In the genomic region with DNA sequence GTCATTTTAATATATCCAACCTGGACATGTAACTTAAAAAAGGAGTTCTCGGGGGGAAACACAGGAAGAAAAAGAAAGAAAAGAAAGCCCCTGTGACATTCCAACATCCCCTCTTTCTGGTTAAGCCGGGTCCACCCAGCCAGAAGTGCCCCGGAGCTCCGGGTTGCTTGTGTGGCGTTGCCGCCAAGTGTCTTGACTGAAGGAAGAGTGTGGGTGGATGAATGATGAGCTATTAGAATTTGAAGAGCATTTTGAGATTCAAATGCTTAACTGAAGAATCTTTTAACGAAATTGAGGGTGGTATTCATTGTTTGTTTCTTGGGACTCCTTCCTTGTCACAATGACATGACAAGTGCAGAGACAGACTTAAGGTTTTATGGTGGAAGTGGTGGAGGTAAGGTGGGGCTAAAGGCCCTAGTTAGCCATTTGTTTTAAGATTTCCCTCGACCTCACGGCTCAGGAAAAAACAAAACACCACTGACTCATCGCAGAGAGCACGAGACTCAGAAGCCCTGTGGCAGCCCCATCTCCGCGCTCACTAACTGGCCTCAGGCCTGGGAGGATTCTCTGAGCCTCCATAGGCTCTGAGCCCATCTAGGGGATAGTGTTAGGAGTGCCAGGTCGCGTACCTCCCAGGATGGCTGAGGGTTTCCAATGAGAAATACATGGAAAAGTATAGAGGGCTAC, we compare ENCODE assay signal across 1 cellular context.
TF ChIP-seq lines count a peak whose summit lies in the region.

No MANE protein-coding gene starts in this region.

TF ChIP-seq in HEK293, 187 proteins besides CTCF, POLR2A, EP300 and RAD21 (continued from another document and continues in another):
- TF ChIP-seq, protein P1, sequence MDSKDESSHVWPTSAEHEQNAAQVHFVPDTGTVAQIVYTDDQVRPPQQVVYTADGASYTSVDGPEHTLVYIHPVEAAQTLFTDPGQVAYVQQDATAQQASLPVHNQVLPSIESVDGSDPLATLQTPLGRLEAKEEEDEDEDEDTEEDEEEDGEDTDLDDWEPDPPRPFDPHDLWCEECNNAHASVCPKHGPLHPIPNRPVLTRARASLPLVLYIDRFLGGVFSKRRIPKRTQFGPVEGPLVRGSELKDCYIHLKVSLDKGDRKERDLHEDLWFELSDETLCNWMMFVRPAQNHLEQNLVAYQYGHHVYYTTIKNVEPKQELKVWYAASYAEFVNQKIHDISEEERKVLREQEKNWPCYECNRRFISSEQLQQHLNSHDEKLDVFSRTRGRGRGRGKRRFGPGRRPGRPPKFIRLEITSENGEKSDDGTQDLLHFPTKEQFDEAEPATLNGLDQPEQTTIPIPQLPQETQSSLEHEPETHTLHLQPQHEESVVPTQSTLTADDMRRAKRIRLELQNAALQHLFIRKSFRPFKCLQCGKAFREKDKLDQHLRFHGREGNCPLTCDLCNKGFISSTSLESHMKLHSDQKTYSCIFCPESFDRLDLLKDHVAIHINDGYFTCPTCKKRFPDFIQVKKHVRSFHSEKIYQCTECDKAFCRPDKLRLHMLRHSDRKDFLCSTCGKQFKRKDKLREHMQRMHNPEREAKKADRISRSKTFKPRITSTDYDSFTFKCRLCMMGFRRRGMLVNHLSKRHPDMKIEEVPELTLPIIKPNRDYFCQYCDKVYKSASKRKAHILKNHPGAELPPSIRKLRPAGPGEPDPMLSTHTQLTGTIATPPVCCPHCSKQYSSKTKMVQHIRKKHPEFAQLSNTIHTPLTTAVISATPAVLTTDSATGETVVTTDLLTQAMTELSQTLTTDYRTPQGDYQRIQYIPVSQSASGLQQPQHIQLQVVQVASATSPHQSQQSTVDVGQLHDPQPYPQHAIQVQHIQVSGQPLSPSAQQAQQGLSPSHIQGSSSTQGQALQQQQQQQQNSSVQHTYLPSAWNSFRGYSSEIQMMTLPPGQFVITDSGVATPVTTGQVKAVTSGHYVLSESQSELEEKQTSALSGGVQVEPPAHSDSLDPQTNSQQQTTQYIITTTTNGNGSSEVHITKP (tag by site-specific recombination; IDR thresholded peaks at IDR 0.05) = no peak
- TF ChIP-seq ZNF121 (tag by site-specific recombination; IDR thresholded peaks at IDR 0.05) = no peak
- no peak for TF ChIP-seq ZNF221 (tag by site-specific recombination; IDR thresholded peaks at IDR 0.05; ENCODE audit: borderline replicate concordance)
- TF ChIP-seq, protein P2, sequence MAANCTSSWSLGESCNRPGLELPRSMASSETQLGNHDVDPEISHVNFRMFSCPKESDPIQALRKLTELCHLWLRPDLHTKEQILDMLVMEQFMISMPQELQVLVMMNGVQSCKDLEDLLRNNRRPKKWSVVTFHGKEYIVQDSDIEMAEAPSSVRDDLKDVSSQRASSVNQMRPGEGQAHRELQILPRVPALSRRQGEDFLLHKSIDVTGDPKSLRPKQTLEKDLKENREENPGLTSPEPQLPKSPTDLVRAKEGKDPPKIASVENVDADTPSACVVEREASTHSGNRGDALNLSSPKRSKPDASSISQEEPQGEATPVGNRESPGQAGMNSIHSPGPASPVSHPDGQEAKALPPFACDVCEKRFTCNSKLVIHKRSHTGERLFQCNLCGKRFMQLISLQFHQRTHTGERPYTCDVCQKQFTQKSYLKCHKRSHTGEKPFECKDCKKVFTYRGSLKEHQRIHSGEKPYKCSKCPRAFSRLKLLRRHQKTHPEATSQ (tag by site-specific recombination; IDR thresholded peaks at IDR 0.05) = no peak
- TF ChIP-seq SP3 (tag by site-specific recombination; IDR thresholded peaks at IDR 0.05) = no peak
- no peak for TF ChIP-seq KLF9 (tag by site-specific recombination; IDR thresholded peaks at IDR 0.05; ENCODE audit: low read depth)
- TF ChIP-seq ZNF366 (tag by site-specific recombination; conservative IDR thresholded peaks at IDR 0.05) = peak; percentile 59; the same call in 1 of the 2 replicates
- TF ChIP-seq FEZF1 (tag by site-specific recombination; IDR thresholded peaks at IDR 0.05) = peak; percentile 59
- TF ChIP-seq ZNF155 (tag by site-specific recombination; IDR thresholded peaks at IDR 0.05) = no peak
- TF ChIP-seq, protein P3, sequence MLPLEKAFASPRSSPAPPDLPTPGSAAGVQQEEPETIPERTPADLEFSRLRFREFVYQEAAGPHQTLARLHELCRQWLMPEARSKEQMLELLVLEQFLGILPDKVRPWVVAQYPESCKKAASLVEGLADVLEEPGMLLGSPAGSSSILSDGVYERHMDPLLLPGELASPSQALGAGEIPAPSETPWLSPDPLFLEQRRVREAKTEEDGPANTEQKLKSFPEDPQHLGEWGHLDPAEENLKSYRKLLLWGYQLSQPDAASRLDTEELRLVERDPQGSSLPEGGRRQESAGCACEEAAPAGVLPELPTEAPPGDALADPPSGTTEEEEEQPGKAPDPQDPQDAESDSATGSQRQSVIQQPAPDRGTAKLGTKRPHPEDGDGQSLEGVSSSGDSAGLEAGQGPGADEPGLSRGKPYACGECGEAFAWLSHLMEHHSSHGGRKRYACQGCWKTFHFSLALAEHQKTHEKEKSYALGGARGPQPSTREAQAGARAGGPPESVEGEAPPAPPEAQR (tag by site-specific recombination; IDR thresholded peaks at IDR 0.05) = no peak
- no peak for TF ChIP-seq ZNF654 (tag by site-specific recombination; IDR thresholded peaks at IDR 0.05; ENCODE audit: low read depth)
- TF ChIP-seq ZSCAN30 (tag by site-specific recombination; IDR thresholded peaks at IDR 0.05) = no peak
- TF ChIP-seq ZSCAN16 (tag by site-specific recombination; IDR thresholded peaks at IDR 0.05) = no peak
- TF ChIP-seq ZNF324 (tag by site-specific recombination; IDR thresholded peaks at IDR 0.05) = no peak
- no peak for TF ChIP-seq ZNF311 (tag by site-specific recombination; IDR thresholded peaks at IDR 0.05; ENCODE audit: borderline replicate concordance)
- TF ChIP-seq ZBTB17 (tag by site-specific recombination; IDR thresholded peaks at IDR 0.05) = peak; percentile 63; the same call in 1 of the 2 replicates
- TF ChIP-seq ZNF585B (tag by site-specific recombination; IDR thresholded peaks at IDR 0.05) = no peak
- no peak for TF ChIP-seq ZNF133 (tag by site-specific recombination; IDR thresholded peaks at IDR 0.05)
- no peak for TF ChIP-seq ZNF624 (tag by site-specific recombination; IDR thresholded peaks at IDR 0.05)
- no peak for TF ChIP-seq ZNF146 (tag by site-specific recombination; IDR thresholded peaks at IDR 0.05)
- TF ChIP-seq, protein P4, sequence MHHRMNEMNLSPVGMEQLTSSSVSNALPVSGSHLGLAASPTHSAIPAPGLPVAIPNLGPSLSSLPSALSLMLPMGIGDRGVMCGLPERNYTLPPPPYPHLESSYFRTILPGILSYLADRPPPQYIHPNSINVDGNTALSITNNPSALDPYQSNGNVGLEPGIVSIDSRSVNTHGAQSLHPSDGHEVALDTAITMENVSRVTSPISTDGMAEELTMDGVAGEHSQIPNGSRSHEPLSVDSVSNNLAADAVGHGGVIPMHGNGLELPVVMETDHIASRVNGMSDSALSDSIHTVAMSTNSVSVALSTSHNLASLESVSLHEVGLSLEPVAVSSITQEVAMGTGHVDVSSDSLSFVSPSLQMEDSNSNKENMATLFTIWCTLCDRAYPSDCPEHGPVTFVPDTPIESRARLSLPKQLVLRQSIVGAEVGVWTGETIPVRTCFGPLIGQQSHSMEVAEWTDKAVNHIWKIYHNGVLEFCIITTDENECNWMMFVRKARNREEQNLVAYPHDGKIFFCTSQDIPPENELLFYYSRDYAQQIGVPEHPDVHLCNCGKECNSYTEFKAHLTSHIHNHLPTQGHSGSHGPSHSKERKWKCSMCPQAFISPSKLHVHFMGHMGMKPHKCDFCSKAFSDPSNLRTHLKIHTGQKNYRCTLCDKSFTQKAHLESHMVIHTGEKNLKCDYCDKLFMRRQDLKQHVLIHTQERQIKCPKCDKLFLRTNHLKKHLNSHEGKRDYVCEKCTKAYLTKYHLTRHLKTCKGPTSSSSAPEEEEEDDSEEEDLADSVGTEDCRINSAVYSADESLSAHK (tag by site-specific recombination; IDR thresholded peaks at IDR 0.05) = no peak
- no peak for TF ChIP-seq ZNF558 (tag by site-specific recombination; IDR thresholded peaks at IDR 0.05)
- no peak for TF ChIP-seq ZNF785 (tag by site-specific recombination; IDR thresholded peaks at IDR 0.05)
- TF ChIP-seq ZNF132 (tag by site-specific recombination; IDR thresholded peaks at IDR 0.05; ENCODE audit: borderline replicate concordance) = no peak
- no peak for TF ChIP-seq TRIM28 (IDR thresholded peaks at IDR 0.05; ENCODE audit: borderline replicate concordance, low read length)
- TF ChIP-seq ZNF629 (tag by site-specific recombination; IDR thresholded peaks at IDR 0.05) = peak; percentile 51; the same call in 1 of the 2 replicates
- TF ChIP-seq, protein P5, sequence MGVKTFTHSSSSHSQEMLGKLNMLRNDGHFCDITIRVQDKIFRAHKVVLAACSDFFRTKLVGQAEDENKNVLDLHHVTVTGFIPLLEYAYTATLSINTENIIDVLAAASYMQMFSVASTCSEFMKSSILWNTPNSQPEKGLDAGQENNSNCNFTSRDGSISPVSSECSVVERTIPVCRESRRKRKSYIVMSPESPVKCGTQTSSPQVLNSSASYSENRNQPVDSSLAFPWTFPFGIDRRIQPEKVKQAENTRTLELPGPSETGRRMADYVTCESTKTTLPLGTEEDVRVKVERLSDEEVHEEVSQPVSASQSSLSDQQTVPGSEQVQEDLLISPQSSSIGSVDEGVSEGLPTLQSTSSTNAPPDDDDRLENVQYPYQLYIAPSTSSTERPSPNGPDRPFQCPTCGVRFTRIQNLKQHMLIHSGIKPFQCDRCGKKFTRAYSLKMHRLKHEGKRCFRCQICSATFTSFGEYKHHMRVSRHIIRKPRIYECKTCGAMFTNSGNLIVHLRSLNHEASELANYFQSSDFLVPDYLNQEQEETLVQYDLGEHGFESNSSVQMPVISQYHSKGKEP (tag by site-specific recombination; IDR thresholded peaks at IDR 0.05) = no peak
- no peak for TF ChIP-seq KLF7 (tag by site-specific recombination; IDR thresholded peaks at IDR 0.05; ENCODE audit: borderline replicate concordance)
- no peak for TF ChIP-seq ZNF174 (tag by site-specific recombination; IDR thresholded peaks at IDR 0.05)
- no peak for TF ChIP-seq ZNF837 (tag by site-specific recombination; IDR thresholded peaks at IDR 0.05)
- TF ChIP-seq, protein P6, sequence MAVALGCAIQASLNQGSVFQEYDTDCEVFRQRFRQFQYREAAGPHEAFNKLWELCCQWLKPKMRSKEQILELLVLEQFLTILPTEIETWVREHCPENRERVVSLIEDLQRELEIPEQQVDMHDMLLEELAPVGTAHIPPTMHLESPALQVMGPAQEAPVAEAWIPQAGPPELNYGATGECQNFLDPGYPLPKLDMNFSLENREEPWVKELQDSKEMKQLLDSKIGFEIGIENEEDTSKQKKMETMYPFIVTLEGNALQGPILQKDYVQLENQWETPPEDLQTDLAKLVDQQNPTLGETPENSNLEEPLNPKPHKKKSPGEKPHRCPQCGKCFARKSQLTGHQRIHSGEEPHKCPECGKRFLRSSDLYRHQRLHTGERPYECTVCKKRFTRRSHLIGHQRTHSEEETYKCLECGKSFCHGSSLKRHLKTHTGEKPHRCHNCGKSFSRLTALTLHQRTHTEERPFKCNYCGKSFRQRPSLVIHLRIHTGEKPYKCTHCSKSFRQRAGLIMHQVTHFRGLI (tag by site-specific recombination; IDR thresholded peaks at IDR 0.05) = no peak
- no peak for TF ChIP-seq ZNF473 (tag by site-specific recombination; IDR thresholded peaks at IDR 0.05)
- no peak for TF ChIP-seq SALL2 (tag by site-specific recombination; IDR thresholded peaks at IDR 0.05; ENCODE audit: borderline replicate concordance)
- TF ChIP-seq GFI1B (tag by site-specific recombination; IDR thresholded peaks at IDR 0.05) = no peak
- TF ChIP-seq ZFP41 (tag by site-specific recombination; IDR thresholded peaks at IDR 0.05; ENCODE audit: borderline replicate concordance) = no peak
- TF ChIP-seq ZNF776 (tag by site-specific recombination; IDR thresholded peaks at IDR 0.05; ENCODE audit: borderline replicate concordance) = no peak
- TF ChIP-seq, protein P7, sequence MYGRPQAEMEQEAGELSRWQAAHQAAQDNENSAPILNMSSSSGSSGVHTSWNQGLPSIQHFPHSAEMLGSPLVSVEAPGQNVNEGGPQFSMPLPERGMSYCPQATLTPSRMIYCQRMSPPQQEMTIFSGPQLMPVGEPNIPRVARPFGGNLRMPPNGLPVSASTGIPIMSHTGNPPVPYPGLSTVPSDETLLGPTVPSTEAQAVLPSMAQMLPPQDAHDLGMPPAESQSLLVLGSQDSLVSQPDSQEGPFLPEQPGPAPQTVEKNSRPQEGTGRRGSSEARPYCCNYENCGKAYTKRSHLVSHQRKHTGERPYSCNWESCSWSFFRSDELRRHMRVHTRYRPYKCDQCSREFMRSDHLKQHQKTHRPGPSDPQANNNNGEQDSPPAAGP (tag by site-specific recombination; IDR thresholded peaks at IDR 0.05) = no peak
- TF ChIP-seq ZNF623 (tag by site-specific recombination; IDR thresholded peaks at IDR 0.05) = no peak
- TF ChIP-seq, protein P8, sequence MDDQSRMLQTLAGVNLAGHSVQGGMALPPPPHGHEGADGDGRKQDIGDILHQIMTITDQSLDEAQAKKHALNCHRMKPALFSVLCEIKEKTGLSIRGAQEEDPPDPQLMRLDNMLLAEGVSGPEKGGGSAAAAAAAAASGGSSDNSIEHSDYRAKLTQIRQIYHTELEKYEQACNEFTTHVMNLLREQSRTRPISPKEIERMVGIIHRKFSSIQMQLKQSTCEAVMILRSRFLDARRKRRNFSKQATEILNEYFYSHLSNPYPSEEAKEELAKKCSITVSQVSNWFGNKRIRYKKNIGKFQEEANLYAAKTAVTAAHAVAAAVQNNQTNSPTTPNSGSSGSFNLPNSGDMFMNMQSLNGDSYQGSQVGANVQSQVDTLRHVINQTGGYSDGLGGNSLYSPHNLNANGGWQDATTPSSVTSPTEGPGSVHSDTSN (CRISPR knock-in tag; IDR thresholded peaks at IDR 0.05) = no peak
- no peak for TF ChIP-seq ZNF202 (tag by site-specific recombination; IDR thresholded peaks at IDR 0.05; ENCODE audit: borderline replicate concordance)
- TF ChIP-seq PRDM1 (tag by site-specific recombination; IDR thresholded peaks at IDR 0.05) = peak; percentile 25; the same call in 1 of the 2 replicates
- no peak for TF ChIP-seq ZNF521 (tag by site-specific recombination; IDR thresholded peaks at IDR 0.05)
- no peak for TF ChIP-seq ZNF350 (tag by site-specific recombination; IDR thresholded peaks at IDR 0.05)
- TF ChIP-seq, protein P9, sequence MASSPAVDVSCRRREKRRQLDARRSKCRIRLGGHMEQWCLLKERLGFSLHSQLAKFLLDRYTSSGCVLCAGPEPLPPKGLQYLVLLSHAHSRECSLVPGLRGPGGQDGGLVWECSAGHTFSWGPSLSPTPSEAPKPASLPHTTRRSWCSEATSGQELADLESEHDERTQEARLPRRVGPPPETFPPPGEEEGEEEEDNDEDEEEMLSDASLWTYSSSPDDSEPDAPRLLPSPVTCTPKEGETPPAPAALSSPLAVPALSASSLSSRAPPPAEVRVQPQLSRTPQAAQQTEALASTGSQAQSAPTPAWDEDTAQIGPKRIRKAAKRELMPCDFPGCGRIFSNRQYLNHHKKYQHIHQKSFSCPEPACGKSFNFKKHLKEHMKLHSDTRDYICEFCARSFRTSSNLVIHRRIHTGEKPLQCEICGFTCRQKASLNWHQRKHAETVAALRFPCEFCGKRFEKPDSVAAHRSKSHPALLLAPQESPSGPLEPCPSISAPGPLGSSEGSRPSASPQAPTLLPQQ (tag by site-specific recombination; IDR thresholded peaks at IDR 0.05) = peak; percentile 60; the same call in 1 of the 2 replicates
- no peak for TF ChIP-seq ZFP3 (tag by site-specific recombination; IDR thresholded peaks at IDR 0.05; ENCODE audit: low read depth)
- no peak for TF ChIP-seq ZBTB1 (tag by site-specific recombination; IDR thresholded peaks at IDR 0.05)
- no peak for TF ChIP-seq ZSCAN23 (tag by site-specific recombination; IDR thresholded peaks at IDR 0.05)
- TF ChIP-seq WT1 (tag by site-specific recombination; IDR thresholded peaks at IDR 0.05) = peak; percentile 27; the same call in 1 of the 2 replicates
- TF ChIP-seq ZNF747 (tag by site-specific recombination; IDR thresholded peaks at IDR 0.05) = no peak
- TF ChIP-seq ZNF423 (tag by site-specific recombination; IDR thresholded peaks at IDR 0.05) = no peak
- no peak for TF ChIP-seq ZNF37A (tag by site-specific recombination; IDR thresholded peaks at IDR 0.05)
- TF ChIP-seq SP2 (tag by site-specific recombination; IDR thresholded peaks at IDR 0.05) = no peak
